ENCODE assay signal across 8 cellular contexts in the genomic region with DNA sequence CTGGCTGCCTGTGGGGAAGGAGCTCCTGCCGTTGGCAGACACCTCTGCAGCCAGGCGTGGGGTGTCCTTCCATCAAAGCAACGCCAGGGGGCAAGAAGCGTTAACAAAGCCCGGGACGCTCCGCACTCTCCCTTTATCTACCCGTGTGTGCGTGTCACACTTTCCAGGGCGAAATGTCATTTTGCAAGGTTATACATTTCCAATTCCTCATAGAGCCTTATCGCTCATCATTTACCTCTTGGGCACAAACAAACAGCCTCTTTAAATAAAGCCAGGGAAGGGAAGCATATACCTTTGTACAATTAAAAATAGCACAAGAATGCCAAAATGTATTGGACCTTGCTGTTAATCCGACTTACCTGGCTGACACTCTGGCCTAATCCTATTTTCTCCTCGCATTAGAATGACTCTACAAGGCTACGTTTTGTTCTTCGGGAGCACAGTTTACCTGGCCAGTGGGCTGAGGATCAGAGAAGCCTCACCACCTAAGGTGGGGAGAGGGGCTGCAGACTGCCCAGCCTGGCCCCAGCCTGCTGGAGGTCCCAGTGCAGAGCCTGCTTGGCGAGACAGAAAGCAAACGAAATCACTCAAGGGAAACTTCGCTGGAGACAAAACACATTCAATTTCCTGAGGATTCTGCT.
DNase-seq lines count a peak whose midpoint lies in the region; ATAC-seq, FAIRE-seq and TF ChIP-seq lines count a peak whose summit lies in the region.

No MANE protein-coding gene starts in this region.

- no peaks in the 10 kb centered on the region for H3K9me3 ChIP-seq in CD4-positive, alpha-beta memory T cell (ENCODE audit: control insufficient read depth in 1 of 2, low read length in 2 of 2)
- no peaks in the 10 kb centered on the region; a peak in 1 of 4 replicates for H3K9me3 ChIP-seq in H1 (ENCODE audit: insufficient read depth in 2 of 2, low read depth in 1 of 2, low read length in 1 of 2)

- H2BK12ac ChIP-seq in H1 (ENCODE audit: low read depth, low read length): no peak overlapping the region

- H3K36me3 Mint-ChIP-seq in CD4-positive, alpha-beta memory T cell: no peaks in the 10 kb centered on the region
- H3K36me3 Mint-ChIP-seq in activated CD8-positive, alpha-beta T cell treated with anti-CD3 and anti-CD28 coated beads, Interleukin-2, amount 10 ng/mL, durations not matched to agents 7 days and 5 days (ENCODE audit: low read depth): peaks cover 2% of the 10 kb centered on the region

- H3K27me3 Mint-ChIP-seq in CD4-positive, alpha-beta memory T cell: peaks cover 65 to 77% of the 10 kb centered on the region in 2 donors
- peaks cover 80% of the 10 kb centered on the region for H3K27me3 Mint-ChIP-seq in activated CD8-positive, alpha-beta T cell treated with anti-CD3 and anti-CD28 coated beads, Interleukin-2, amount 10 ng/mL, durations not matched to agents 7 days and 5 days (ENCODE audit: low read depth)

- peak; percentile 61 to 79 (median 74) for TF ChIP-seq CTCF in H1 (IDR thresholded peaks at IDR 0.05; ENCODE audit: control extremely low read depth in 1 of 3, insufficient read depth in 1 of 3, low read depth in 1 of 3, low read length in 3 of 3)

- no peak overlapping the region for H3K9ac ChIP-seq in H1 (replicated peaks in 1 of 4; ENCODE audit: extremely low read depth in 1 of 4, low read depth in 3 of 4, low read length in 3 of 4)

- peak overlapping the region in 4 of 8 donors; percentile 41 to 73 (median 48) for H3K4me3 Mint-ChIP-seq in CD4-positive, alpha-beta memory T cell
- no peak overlapping the region for H3K4me3 Mint-ChIP-seq in activated CD8-positive, alpha-beta T cell treated with anti-CD3 and anti-CD28 coated beads, Interleukin-2, amount 10 ng/mL, durations not matched to agents 7 days and 5 days

- H3K27ac Mint-ChIP-seq in CD4-positive, alpha-beta memory T cell: no peak overlapping the region
- no peak overlapping the region for H3K27ac Mint-ChIP-seq in activated CD8-positive, alpha-beta T cell treated with anti-CD3 and anti-CD28 coated beads, Interleukin-2, amount 10 ng/mL, durations not matched to agents 7 days and 5 days

- H2BK5ac ChIP-seq in H1 (ENCODE audit: low read depth, low read length): no peak overlapping the region

- H3K56ac ChIP-seq in H1 (replicated peaks; ENCODE audit: insufficient read length, low read depth, low read length): no peak overlapping the region

- H2BK120ac ChIP-seq in H1 (replicated peaks; ENCODE audit: low read depth, low read length): no peak overlapping the region

- no peak overlapping the region for H3K14ac ChIP-seq in H1 (ENCODE audit: insufficient read length)

- H3K4me1 Mint-ChIP-seq in CD4-positive, alpha-beta memory T cell: peaks cover 19 to 41% (median 29%) of the 10 kb centered on the region in 4 donors
- peaks cover 30% of the 10 kb centered on the region for H3K4me1 Mint-ChIP-seq in activated CD8-positive, alpha-beta T cell treated with anti-CD3 and anti-CD28 coated beads, Interleukin-2, amount 10 ng/mL, durations not matched to agents 7 days and 5 days (ENCODE audit: low read depth)

- H2BK20ac ChIP-seq in H1 (ENCODE audit: low read length): no peak overlapping the region

- H3K79me1 ChIP-seq in H1 (ENCODE audit: low read depth, low read length): no peaks in the 10 kb centered on the region

- 6% methylated on average over 18 of the region's 18 CpGs; no CpG with 5 or more reads in 1 of the 2 experiments for WGBS in H1 (ENCODE audit: extremely low coverage in 1 of 2, insufficient coverage in 1 of 2, insufficient read length in 1 of 2, insufficient replicate concordance in 2 of 2, low coverage in 1 of 2, low lambda C conversion rate in 2 of 2, missing lambda C conversion rate in 1 of 2), 2 experiments

- TF ChIP-seq RAD21 in H1 (IDR thresholded peaks at IDR 0.05 in 1 of 2, conservative IDR thresholded peaks at IDR 0.05 in 1 of 2; ENCODE audit: low read depth in 2 of 2, low read length in 2 of 2): peak; percentile 69 to 71

- no peaks in the 10 kb centered on the region for H3K79me2 ChIP-seq in H1 (ENCODE audit: control insufficient read depth in 1 of 2, insufficient read depth in 2 of 2, low read length in 2 of 2)

- no peak overlapping the region for H3K4me3 ChIP-seq in CD4-positive, alpha-beta memory T cell (ENCODE audit: low read length in 2 of 2)
- H3K4me3 ChIP-seq in H1 (ENCODE audit: extremely low read depth in 1 of 4, insufficient read depth in 2 of 4, low read depth in 3 of 4, low read length in 4 of 4): no peak overlapping the region

- no peak for TF ChIP-seq EP300 in H1 (IDR thresholded peaks at IDR 0.05; ENCODE audit: borderline replicate concordance in 1 of 2, low read depth in 2 of 2, low read length in 2 of 2)

- POLR2A ChIA-PET in CD4-positive, alpha-beta memory T cell (lab: Charles Lee; ENCODE audit: partially characterized antibody): no interaction called here
- POLR2A ChIA-PET in activated CD8-positive, alpha-beta T cell treated with anti-CD3 and anti-CD28 coated beads, Interleukin-2, amount 10 ng/mL, durations not matched to agents 7 days and 5 days (lab: Charles Lee): no interaction called here
- POLR2A ChIA-PET in H1 (lab: Charles Lee; ENCODE audit: partially characterized antibody): interaction anchor here (1.3 to 1.4 kb wide), 2 partner anchors 70 to 140 kb away, joined by 3 to 7 read pairs; no protein-coding TSS in a partner anchor

- peak; percentile 41 to 68 (median 47) for DNase-seq in CD4-positive, alpha-beta memory T cell
- DNase-seq in NCI-H748 treated with DMSO at 0.1 percent for 48 hours (lab: John Stamatoyannopoulos, UW) (peak; percentile 65), H1 (ENCODE audit: low read depth in 1 of 2, low spot score in 2 of 2) (peak in 1 of 2 experiments; percentile 81), middle frontal gyrus (ENCODE audit: extremely low spot score, low spot score) (peak; percentile 10)
- DNase-seq in activated CD8-positive, alpha-beta T cell treated with anti-CD3 and anti-CD28 coated beads, Interleukin-2, amount 10 ng/mL, durations not matched to agents 7 days and 5 days: peak; percentile 80
- peak; percentile 34 to 37 for DNase-seq in stimulated activated CD8-positive, alpha-beta memory T cell treated with anti-CD3 and anti-CD28 coated beads, Interleukin-4, amount 100 ng/mL, for 4 hours (ENCODE audit: low read depth in 2 of 2, low spot score in 1 of 2)

- no peak overlapping the region for H4K8ac ChIP-seq in H1 (ENCODE audit: extremely low read depth, insufficient read depth, low read length)

- H3K18ac ChIP-seq in H1 (ENCODE audit: extremely low read depth, low read length): no peak overlapping the region

- H4K91ac ChIP-seq in H1 (replicated peaks; ENCODE audit: insufficient read length, low read length): no peak overlapping the region

- no peak overlapping the region; a peak in 1 of 4 replicates for H3K4me2 ChIP-seq in H1 (ENCODE audit: insufficient read depth in 1 of 2, low read depth in 2 of 2, low read length in 2 of 2)

- ATAC-seq in GM19372 (IDR thresholded peaks at IDR 0.05; ENCODE audit: low read depth, unreplicated experiment) (peak; percentile 83), HG03469 (IDR thresholded peaks at IDR 0.05; ENCODE audit: unreplicated experiment) (peak; percentile 72)
- peak; percentile 87 for ATAC-seq in activated CD8-positive, alpha-beta T cell treated with anti-CD3 and anti-CD28 coated beads, Interleukin-2, amount 10 ng/mL, durations not matched to agents 7 days and 5 days

- no peak overlapping the region for H3K23ac ChIP-seq in H1 (ENCODE audit: insufficient read length)

- no peak for TF ChIP-seq POLR2A in H1 (IDR thresholded peaks at IDR 0.05; ENCODE audit: control extremely low read depth in 1 of 2, low read depth in 2 of 2, low read length in 2 of 2)

- H2AFZ ChIP-seq in H1 (ENCODE audit: low read length): no peak overlapping the region

- H3K23me2 ChIP-seq in H1 (ENCODE audit: low read depth, low read length): peaks cover 3% of the 10 kb centered on the region

- no peak overlapping the region for H4K5ac ChIP-seq in H1 (ENCODE audit: insufficient read length, low read depth, low read length)

- H3K36me3 ChIP-seq in CD4-positive, alpha-beta memory T cell (ENCODE audit: insufficient read depth, low read length): no peaks in the 10 kb centered on the region
- H3K36me3 ChIP-seq in H1 (ENCODE audit: control insufficient read depth in 2 of 4, insufficient read depth in 4 of 4, low read length in 3 of 4): no peaks in the 10 kb centered on the region; a peak in 1 of 8 replicates

- H3K4ac ChIP-seq in H1 (replicated peaks; ENCODE audit: insufficient read length, low read depth, low read length): no peak overlapping the region

- peaks cover 30% of the 10 kb centered on the region for H3K4me1 ChIP-seq in CD4-positive, alpha-beta memory T cell (ENCODE audit: insufficient read depth, low read length)
- H3K4me1 ChIP-seq in H1 (replicated peaks in 1 of 4; ENCODE audit: control insufficient read depth in 3 of 4, insufficient read depth in 4 of 4, low read length in 3 of 4): peaks cover 0 to 16% (median 9%) of the 10 kb centered on the region in 4 experiments; a peak in 5 of 7 replicates

- H3K9me3 Mint-ChIP-seq in CD4-positive, alpha-beta memory T cell: peaks cover 0 to 2% (median 0%) of the 10 kb centered on the region in 8 donors
- H3K9me3 Mint-ChIP-seq in activated CD8-positive, alpha-beta T cell treated with anti-CD3 and anti-CD28 coated beads, Interleukin-2, amount 10 ng/mL, durations not matched to agents 7 days and 5 days (ENCODE audit: insufficient read depth): no peaks in the 10 kb centered on the region

- intact Hi-C loops in CD4-positive, alpha-beta memory T cell (cut with micrococcal nuclease): loop anchor here (1.0 kb wide), 1 partner anchor 388 kb away; no protein-coding TSS in a partner anchor

- H3K27ac ChIP-seq in CD4-positive, alpha-beta memory T cell (ENCODE audit: low read depth, low read length): no peak overlapping the region
- no peak overlapping the region for H3K27ac ChIP-seq in H1 (ENCODE audit: low read depth, low read length)

- peaks cover 32 to 35% of the 10 kb centered on the region in 2 experiments for H4K20me1 ChIP-seq in H1 (replicated peaks in 1 of 2; ENCODE audit: control insufficient read depth in 1 of 2, insufficient read depth in 2 of 2, low read length in 2 of 2)

- H2BK15ac ChIP-seq in H1 (ENCODE audit: low read length): no peak overlapping the region

- peak; percentile 52 for FAIRE-seq in H1 (lab: Jason Lieb, UNC)

- CTCF ChIA-PET in CD4-positive, alpha-beta memory T cell (lab: Charles Lee; ENCODE audit: partially characterized antibody): interaction anchor here (0.9 to 1.5 kb wide), 3 partner anchors 10 to 144 kb away, joined by 3 to 4 read pairs (median 4); no protein-coding TSS in a partner anchor
- CTCF ChIA-PET in activated CD8-positive, alpha-beta T cell treated with anti-CD3 and anti-CD28 coated beads, Interleukin-2, amount 10 ng/mL, durations not matched to agents 7 days and 5 days (lab: Charles Lee): interaction anchor here (0.7 to 2.6 kb wide), 20 partner anchors 8 to 466 kb away, joined by 3 to 15 read pairs (median 3); partner anchors contain the start of genes PAXIP1 and RBM33
- CTCF ChIA-PET in H1 (lab: Charles Lee; ENCODE audit: partially characterized antibody): interaction anchor here (0.6 to 6.3 kb wide), 38 partner anchors 8 to 876 kb away, joined by 3 to 81 read pairs (median 4); no protein-coding TSS in a partner anchor

- peaks cover 54% of the 10 kb centered on the region for H3K27me3 ChIP-seq in CD4-positive, alpha-beta memory T cell (ENCODE audit: insufficient read depth, low read length)
- H3K27me3 ChIP-seq in H1 (replicated peaks in 1 of 4; ENCODE audit: control insufficient read depth in 3 of 4, extremely low read depth in 1 of 4, insufficient read depth in 3 of 4, low read length in 3 of 4): peaks cover 92 to 97% (median 96%) of the 10 kb centered on the region in 4 experiments

- no peak overlapping the region for H2AK5ac ChIP-seq in H1 (ENCODE audit: low read depth, low read length)
